In genomic region chr4:166972071-166972470, GRCh38 we compare ENCODE assay signal across 13 cellular contexts.
DNase-seq lines count a peak whose midpoint lies in the region; ATAC-seq and TF ChIP-seq lines count a peak whose summit lies in the region.
"Had no signal": no experiment of that assay in that cellular context is flagged by ENCODE, and none has a peak within 500 bp of the region (broad histone marks: within the 10 kb centered on the region; RNA-seq: fewer than 3 reads in every experiment).

No MANE protein-coding gene starts in this region.

- peaks cover 15% of the 10 kb centered on the region for H3K9me3 Mint-ChIP-seq in activated naive CD4-positive, alpha-beta T cell treated with anti-CD3 and anti-CD28 coated beads for 36 hours

- CTCF ChIA-PET in activated naive CD4-positive, alpha-beta T cell treated with anti-CD3 and anti-CD28 coated beads for 36 hours (lab: Charles Lee), result no interaction called here

- peak; percentile 31 for DNase-seq in GM06990 (ENCODE audit: extremely low read depth, insufficient read length)
- peak; percentile 64 for DNase-seq in left kidney (ENCODE audit: low read depth, low spot score)
- no peak for DNase-seq in activated naive CD4-positive, alpha-beta T cell treated with anti-CD3 and anti-CD28 coated beads for 36 hours
- DNase-seq in stimulated activated naive CD4-positive, alpha-beta T cell treated with Interleukin-2 at 50 U/mL for 16 hours (lab: John Stamatoyannopoulos, UW), result no peak
- no peak for DNase-seq in right atrium auricular region (ENCODE audit: low spot score)
- no peak for DNase-seq in SKM-1 treated with dmso at 0.1 percent for 144 hours (lab: John Stamatoyannopoulos, UW; ENCODE audit: unreplicated experiment)
- DNase-seq: activated CD4-positive, alpha-beta T cell treated with anti-CD3 and anti-CD28 coated beads, Interleukin-2, amount 50 U/mL, for 1 hour; CD8-positive, alpha-beta T cell; occipital lobe; SHP77; stimulated activated CD4-positive, alpha-beta T cell treated with anti-CD3 and anti-CD28 coated beads, Interleukin-4, amount 100 ng/mL, for 4 hours had no signal

- H3K4me3 ChIP-seq in GM06990 (replicated peaks; ENCODE audit: low read depth, low read length) (no peak overlapping the region), right atrium auricular region (no peak overlapping the region)

- no peak overlapping the region for H3K4me3 Mint-ChIP-seq in activated naive CD4-positive, alpha-beta T cell treated with anti-CD3 and anti-CD28 coated beads for 36 hours
- H3K4me3 Mint-ChIP-seq: CD8-positive, alpha-beta T cell had no signal

- H3K27ac Mint-ChIP-seq in activated naive CD4-positive, alpha-beta T cell treated with anti-CD3 and anti-CD28 coated beads for 36 hours, result no peak overlapping the region
- H3K27ac Mint-ChIP-seq: CD8-positive, alpha-beta T cell had no signal

- intact Hi-C loops in activated naive CD4-positive, alpha-beta T cell treated with anti-CD3 and anti-CD28 coated beads for 36 hours (cut with micrococcal nuclease), result no loop called here

- peak overlapping the region; percentile 69 for H3K27ac ChIP-seq in VCaP
- H3K27ac ChIP-seq in right atrium auricular region, result no peak overlapping the region

- H3K36me3 Mint-ChIP-seq in activated naive CD4-positive, alpha-beta T cell treated with anti-CD3 and anti-CD28 coated beads for 36 hours (ENCODE audit: low read depth), result no peaks in the 10 kb centered on the region
- H3K36me3 Mint-ChIP-seq: CD8-positive, alpha-beta T cell had no signal

- H3K27me3 Mint-ChIP-seq in activated naive CD4-positive, alpha-beta T cell treated with anti-CD3 and anti-CD28 coated beads for 36 hours (ENCODE audit: low read depth), result no peaks in the 10 kb centered on the region

- H3K27me3 ChIP-seq in GM06990 (replicated peaks; ENCODE audit: control insufficient read depth, insufficient read depth, low read length) (no peaks in the 10 kb centered on the region), right atrium auricular region (no peaks in the 10 kb centered on the region)

- peak; percentile 69 for ATAC-seq in HG03354 (IDR thresholded peaks at IDR 0.05; ENCODE audit: poor library complexity, severe bottlenecking, unreplicated experiment)
- ATAC-seq: CD8-positive, alpha-beta T cell had no signal

- peaks cover 0 to 5% of the 10 kb centered on the region in 2 donors for H3K9me3 ChIP-seq in right atrium auricular region

- H3K4me1 Mint-ChIP-seq in activated naive CD4-positive, alpha-beta T cell treated with anti-CD3 and anti-CD28 coated beads for 36 hours (ENCODE audit: low read depth), result no peaks in the 10 kb centered on the region

- no peaks in the 10 kb centered on the region for H3K36me3 ChIP-seq in GM06990 (ENCODE audit: control insufficient read depth, insufficient read depth, low read length)
- no peaks in the 10 kb centered on the region for H3K36me3 ChIP-seq in right atrium auricular region

- H3K4me1 ChIP-seq in right atrium auricular region, result no peaks in the 10 kb centered on the region

- TF ChIP-seq CTCF in GM06990 (IDR thresholded peaks at IDR 0.05; ENCODE audit: insufficient read depth, low read length, poor library complexity, severe bottlenecking) (no peak), VCaP (conservative IDR thresholded peaks at IDR 0.05) (no peak), right atrium auricular region (IDR thresholded peaks at IDR 0.05) (no peak)

Comparison
In these comparisons a context has a peak if more than half of its experiments do, and no peak if none do; other contexts are left out.
1. DNase-seq: peak in GM06990 (single experiment) and left kidney (single experiment); none in activated naive CD4-positive, alpha-beta T cell treated with anti-CD3 and anti-CD28 coated beads for 36 hours (single experiment), stimulated activated naive CD4-positive, alpha-beta T cell treated with Interleukin-2 at 50 U/mL for 16 hours (single experiment), right atrium auricular region (single experiment) and SKM-1 treated with dmso at 0.1 percent for 144 hours (single experiment).